In genomic region chr17:51056813-51057510, GRCh38 we compare ENCODE assay signal across 8 cellular contexts.
DNase-seq lines count a peak whose midpoint lies in the region; ATAC-seq and TF ChIP-seq lines count a peak whose summit lies in the region.

No MANE protein-coding gene starts in this region.

- no peaks in the 10 kb centered on the region for H3K9me3 Mint-ChIP-seq in activated B cell treated with CpG ODN at 0.5 μM for 24 hours

- CTCF ChIA-PET in activated B cell treated with CpG ODN at 0.5 μM for 24 hours (lab: Charles Lee): interaction anchor here (0.8 to 10.6 kb wide), 12 partner anchors 10 to 204 kb away, joined by 3 to 215 read pairs (median 4); partner anchors contain the start of genes NME1 and SPAG9

- H3K36me3 Mint-ChIP-seq in activated B cell treated with CpG ODN at 0.5 μM for 24 hours (ENCODE audit: low read depth): peaks cover 2% of the 10 kb centered on the region

- H3K9me3 ChIP-seq in BLaER1: no peaks in the 10 kb centered on the region
- no peaks in the 10 kb centered on the region for H3K9me3 ChIP-seq in osteoblast (ENCODE audit: low read depth, low read length)

- H3K4me3 Mint-ChIP-seq in activated B cell treated with CpG ODN at 0.5 μM for 24 hours: no peak overlapping the region

- no peaks in the 10 kb centered on the region for H3K27me3 Mint-ChIP-seq in activated B cell treated with CpG ODN at 0.5 μM for 24 hours

- H3K27ac Mint-ChIP-seq in activated B cell treated with CpG ODN at 0.5 μM for 24 hours: no peak overlapping the region

- intact Hi-C loops in activated B cell treated with CpG ODN at 0.5 μM for 24 hours (cut with micrococcal nuclease): loop anchor here (1.0 to 10.0 kb wide), 6 partner anchors 56 to 512 kb away; partner anchors contain the start of genes MBTD1, NME1, SPATA20 and UTP18

- ATAC-seq in activated B cell treated with CpG ODN at 0.5 μM for 24 hours (ENCODE audit: low read depth) (peak; percentile 71), HG03135 (IDR thresholded peaks at IDR 0.05; ENCODE audit: unreplicated experiment) (no peak)

- H4K20me1 ChIP-seq in BLaER1 (peaks cover 51% of the 10 kb centered on the region), osteoblast (ENCODE audit: insufficient read depth, low read length) (no peaks in the 10 kb centered on the region)

- H3K4me1 ChIP-seq in BLaER1: peaks cover 17% of the 10 kb centered on the region
- peaks cover 40% of the 10 kb centered on the region for H3K4me1 ChIP-seq in osteoblast (ENCODE audit: insufficient read depth, low read length)

- peaks cover 77% of the 10 kb centered on the region for H3K79me2 ChIP-seq in osteoblast (ENCODE audit: insufficient read depth, low read length)

- H3K36me3 ChIP-seq in BLaER1 (peaks cover 17% of the 10 kb centered on the region), osteoblast (ENCODE audit: insufficient read depth, low read length) (no peaks in the 10 kb centered on the region)

- no peak overlapping the region for H2AFZ ChIP-seq in osteoblast (ENCODE audit: low read length)

- H3K27me3 ChIP-seq in BLaER1 (no peaks in the 10 kb centered on the region), osteoblast (ENCODE audit: insufficient read depth, low read length) (no peaks in the 10 kb centered on the region)

- TF ChIP-seq CTCF in GM10266 (IDR thresholded peaks at IDR 0.05; ENCODE audit: control insufficient read depth, insufficient read depth, low read depth, missing control alignments) (peak; percentile 79), activated B cell treated with CpG ODN at 0.5 μM for 24 hours (IDR thresholded peaks at IDR 0.05) (peak; percentile 63), osteoblast (IDR thresholded peaks at IDR 0.05; ENCODE audit: extremely low read depth, low read depth, low read length) (peak; percentile 75)

- DNase-seq in GM10266 (ENCODE audit: extremely low spot score): peak; percentile 38
- peak; percentile 22 for DNase-seq in NCI-H146 treated with DMSO at 0.1 percent for 48 hours (lab: John Stamatoyannopoulos, UW; ENCODE audit: unreplicated experiment)
- no peak for DNase-seq in activated B cell treated with CpG ODN at 0.5 μM for 24 hours
- DNase-seq in foreskin melanocyte: peak; percentile 57
- DNase-seq in osteoblast (ENCODE audit: insufficient read length, low spot score, missing footprints): peak; percentile 82
- DNase-seq in activated CD4-positive, CD25-positive, alpha-beta regulatory T cell treated with anti-CD3 and anti-CD28 coated beads, Interleukin-2, amount 50 U/mL, for 72 hours: no peak

- peaks cover 20% of the 10 kb centered on the region for H3K4me1 Mint-ChIP-seq in activated B cell treated with CpG ODN at 0.5 μM for 24 hours

- POLR2A ChIA-PET in activated B cell treated with CpG ODN at 0.5 μM for 24 hours (lab: Charles Lee): interaction anchor here (0.6 to 1.7 kb wide), 4 partner anchors 58 to 191 kb away, joined by 3 to 4 read pairs (median 3); partner anchors contain the start of gene TOB1

- no peak overlapping the region for H3K4me3 ChIP-seq in BLaER1
- no peak overlapping the region for H3K4me3 ChIP-seq in osteoblast (ENCODE audit: insufficient read depth, low read length)

- H3K27ac ChIP-seq in BLaER1: peak overlapping the region; percentile 45; the same call in 1 of the 2 replicates
- H3K27ac ChIP-seq in osteoblast (ENCODE audit: low read depth, low read length): peak overlapping the region; percentile 77

- no peak overlapping the region for H3K9ac ChIP-seq in BLaER1

- H3K4me2 ChIP-seq in BLaER1: no peak overlapping the region
- peak overlapping the region; percentile 37 for H3K4me2 ChIP-seq in osteoblast (ENCODE audit: insufficient read depth, low read length)

Comparison
In these comparisons a context has a peak if more than half of its experiments do, and no peak if none do; other contexts are left out.
1. DNase-seq: peak in GM10266 (single experiment), NCI-H146 treated with DMSO at 0.1 percent for 48 hours (single experiment), foreskin melanocyte (single experiment) and osteoblast (single experiment); none in activated B cell treated with CpG ODN at 0.5 μM for 24 hours (single experiment) and activated CD4-positive, CD25-positive, alpha-beta regulatory T cell treated with anti-CD3 and anti-CD28 coated beads, Interleukin-2, amount 50 U/mL, for 72 hours (single experiment).
2. Peak in every context shown above with its lines, with median percentiles within 50 percentile points of each other: CTCF ChIP-seq.